ENCODE assay signal across 15 cellular contexts in genomic region chr3:185992801-185993467, GRCh38. TPM values are rescaled to one million over a fixed set of nuclear protein-coding genes. Genes with fewer than 3 reads are reported as not detected.
DNase-seq lines count a peak whose midpoint lies in the region; ATAC-seq and TF ChIP-seq lines count a peak whose summit lies in the region.
"Had no signal": no experiment of that assay in that cellular context is flagged by ENCODE, and none has a peak within 500 bp of the region (broad histone marks: within the 10 kb centered on the region; RNA-seq: fewer than 3 reads in every experiment).

No MANE protein-coding gene starts in this region.

- no peaks in the 10 kb centered on the region for H3F3A ChIP-seq in GM23338 (replicated peaks; ENCODE audit: low read depth)

- H3K4me1 ChIP-seq in GM23338 (ENCODE audit: insufficient read depth) (no peaks in the 10 kb centered on the region), testis (peaks cover 3% of the 10 kb centered on the region)

- no peaks in the 10 kb centered on the region for H3K9me3 ChIP-seq in testis

- DNase-seq in GM23338 (ENCODE audit: low spot score) (no peak), cardiac fibroblast (ENCODE audit: low read depth in 2 of 2) (peak; percentile 35 to 51), left lobe of liver (ENCODE audit: low spot score) (no peak), testis (peak; percentile 49), nephron progenitor cell (no peak)
- DNase-seq: activated naive CD8-positive, alpha-beta T cell treated with anti-CD3 and anti-CD28 coated beads, Interleukin-2, amount 50 U/mL, for 24 hours; activated T-cell treated with anti-CD3 and anti-CD28 coated beads, Interleukin-2, amount 50 U/mL, for 1 hour; COR-L47; foreskin melanocyte; GF-D8; NCI-H510A treated with DMSO at 0.1 percent for 48 hours; stimulated activated naive B cell treated with anti-CD40 and anti-IgM and Interleukin-4, amounts not matched to agents 10 μg/mL and 1 μg/mL and 100 μg/mL, for 72 hours had no signal

- no peaks in the 10 kb centered on the region for H4K20me1 ChIP-seq in GM23338 (replicated peaks; ENCODE audit: insufficient read depth)

- H3K79me2 ChIP-seq in GM23338 (replicated peaks; ENCODE audit: insufficient read depth), result no peaks in the 10 kb centered on the region

- peaks cover 7% of the 10 kb centered on the region for H3K27me3 Mint-ChIP-seq in GM23338 (ENCODE audit: insufficient read depth, low read depth, poor library complexity)
- peaks cover 22% of the 10 kb centered on the region for H3K27me3 Mint-ChIP-seq in nephron progenitor cell (ENCODE audit: low read depth, poor library complexity)

- H3K4me1 Mint-ChIP-seq in GM23338 (0 out of 3 replicates have a peak, but pooled peaks cover 2% of the 10 kb centered on the region), nephron progenitor cell (no peaks in the 10 kb centered on the region)
- H3K4me1 Mint-ChIP-seq: activated naive CD8-positive, alpha-beta T cell treated with anti-CD3 and anti-CD28 coated beads, Interleukin-2, amount 50 U/mL, for 24 hours had no signal

- H2AFZ ChIP-seq in GM23338, result peak overlapping the region; percentile 47; the same call in 1 of the 2 replicates

- H3K4me3 Mint-ChIP-seq in GM23338 (no peak overlapping the region), nephron progenitor cell (no peak overlapping the region)
- H3K4me3 Mint-ChIP-seq: activated naive CD8-positive, alpha-beta T cell treated with anti-CD3 and anti-CD28 coated beads, Interleukin-2, amount 50 U/mL, for 24 hours; stimulated activated naive B cell treated with anti-CD40 and anti-IgM and Interleukin-4, amounts not matched to agents 10 μg/mL and 1 μg/mL and 100 μg/mL, for 72 hours had no signal

- TF ChIP-seq POLR2A in testis (IDR thresholded peaks at IDR 0.05), result no peak

- intact Hi-C loops in testis (cut with DNase I; ENCODE audit: low total_unique reads), result no loop called here

- H3K27ac Mint-ChIP-seq in GM23338 (no peak overlapping the region), nephron progenitor cell (no peak overlapping the region)
- H3K27ac Mint-ChIP-seq: activated naive CD8-positive, alpha-beta T cell treated with anti-CD3 and anti-CD28 coated beads, Interleukin-2, amount 50 U/mL, for 24 hours; stimulated activated naive B cell treated with anti-CD40 and anti-IgM and Interleukin-4, amounts not matched to agents 10 μg/mL and 1 μg/mL and 100 μg/mL, for 72 hours had no signal

- H3K4me3 ChIP-seq in GM23338, result no peak overlapping the region
- no peak overlapping the region for H3K4me3 ChIP-seq in cardiac fibroblast (replicated peaks in 1 of 2; ENCODE audit: low read depth in 2 of 2, low read length in 2 of 2)
- H3K4me3 ChIP-seq in testis, result no peak overlapping the region

- H3K36me3 ChIP-seq in GM23338 (ENCODE audit: insufficient read depth) (no peaks in the 10 kb centered on the region), testis (ENCODE audit: low read depth, missing control alignments) (no peaks in the 10 kb centered on the region)

- H3K9me3 Mint-ChIP-seq in GM23338 (no peaks in the 10 kb centered on the region), nephron progenitor cell (no peaks in the 10 kb centered on the region)
- H3K9me3 Mint-ChIP-seq: activated naive CD8-positive, alpha-beta T cell treated with anti-CD3 and anti-CD28 coated beads, Interleukin-2, amount 50 U/mL, for 24 hours; stimulated activated naive B cell treated with anti-CD40 and anti-IgM and Interleukin-4, amounts not matched to agents 10 μg/mL and 1 μg/mL and 100 μg/mL, for 72 hours had no signal

- H3K9me2 ChIP-seq in GM23338 (ENCODE audit: insufficient read depth), result no peaks in the 10 kb centered on the region

- no peaks in the 10 kb centered on the region for H3K36me3 Mint-ChIP-seq in GM23338 (ENCODE audit: low read depth)
- no peaks in the 10 kb centered on the region for H3K36me3 Mint-ChIP-seq in nephron progenitor cell (ENCODE audit: low read depth)

- TF ChIP-seq CTCF in GM23338 (conservative IDR thresholded peaks at IDR 0.05; ENCODE audit: low read depth in 2 of 2) (no peak), cardiac fibroblast (IDR thresholded peaks at IDR 0.05; ENCODE audit: low read depth, low read length) (no peak), testis (IDR thresholded peaks at IDR 0.05) (no peak), nephron progenitor cell (IDR thresholded peaks at IDR 0.05) (no peak)

- H3K27me3 ChIP-seq in GM23338 (ENCODE audit: insufficient read depth) (no peaks in the 10 kb centered on the region), testis (no peaks in the 10 kb centered on the region)

- ATAC-seq in GM23338 (no peak), left lobe of liver (peak; percentile 26), GM21717 (IDR thresholded peaks at IDR 0.05; ENCODE audit: unreplicated experiment) (no peak), GM18867 (IDR thresholded peaks at IDR 0.05; ENCODE audit: unreplicated experiment) (no peak)
- ATAC-seq: activated naive CD8-positive, alpha-beta T cell treated with anti-CD3 and anti-CD28 coated beads, Interleukin-2, amount 50 U/mL, for 24 hours; Panc1; stimulated activated naive B cell treated with anti-CD40 and anti-IgM and Interleukin-4, amounts not matched to agents 10 μg/mL and 1 μg/mL and 100 μg/mL, for 72 hours had no signal

- H3K4me2 ChIP-seq in GM23338, result no peak overlapping the region

- 55 to 63% methylated on average over 10 of the region's 10 CpGs for WGBS in testis, 2 donors

- H3K27ac ChIP-seq in GM23338 (ENCODE audit: low read depth), result no peak overlapping the region
- H3K27ac ChIP-seq in testis, result peak overlapping the region in 1 of 2 donors; percentile 64

TF ChIP-seq in GM23338, 12 proteins besides CTCF, POLR2A, EP300 and RAD21 (continues in another document):
- no peak for TF ChIP-seq ZNF331 (CRISPR knock-in tag; IDR thresholded peaks at IDR 0.05; ENCODE audit: low read depth)
- TF ChIP-seq STAT1 (IDR thresholded peaks at IDR 0.05; ENCODE audit: unreplicated experiment), result no peak
- TF ChIP-seq ETS1 (IDR thresholded peaks at IDR 0.05), result no peak

RNA-seq across cellular contexts. Expression of gene TRA2B, which starts 55.1 kb away (rescaled TPM):
- total RNA-seq in GM23338 (2014; rRNA removed; shearing (Covaris generic)), result 323 and 602 TPM in 2 replicates
- polyA plus RNA-seq in GM23338 (2016; fragmentation: Nextera tagmentation; extraction: Ambion mirVana) (360 and 368 TPM in 2 replicates), testis (ENCODE audit: insufficient read depth, low read depth, low replicate concordance) (136 TPM)
- total RNA-seq in left lobe of liver (40.4 TPM), testis (100 to 1,000 TPM; 177 to 199 TPM)

Comparison
In these comparisons a context has a peak if more than half of its experiments do, and no peak if none do; other contexts are left out.
1. DNase-seq: peak in cardiac fibroblast (2 of 2) and testis (single experiment); none in GM23338 (single experiment), left lobe of liver (single experiment) and nephron progenitor cell (single experiment).